In the genomic region with DNA sequence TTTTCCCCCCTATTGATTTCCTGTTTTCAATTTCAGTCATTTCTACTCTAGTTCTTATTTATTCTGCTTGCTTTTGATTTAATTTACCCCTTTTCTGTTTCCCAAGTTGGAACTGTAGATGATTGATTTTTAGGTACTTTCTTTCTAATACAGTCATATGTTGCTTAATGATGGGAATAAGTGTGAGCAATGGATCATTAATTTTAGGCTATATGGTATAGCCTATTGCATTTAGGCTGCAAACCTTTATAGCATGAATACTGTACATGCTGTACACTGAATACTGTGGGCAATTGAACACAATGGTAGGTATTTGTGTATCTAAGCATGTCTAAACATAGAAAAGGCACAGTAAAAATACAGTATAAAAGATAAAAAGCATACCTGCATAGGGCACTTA, we compare ENCODE assay signal across 29 cellular contexts.
"Had no signal": no experiment of that assay in that cellular context is flagged by ENCODE, and none has a peak within 500 bp of the region (broad histone marks: within the 10 kb centered on the region; RNA-seq: fewer than 3 reads in every experiment).

No MANE protein-coding gene starts in this region.

- H3K9me3 ChIP-seq: testis, thyroid gland had no signal

- H3K36me3 ChIP-seq: ovary had no signal

- H2AFZ ChIP-seq: neural progenitor cell had no signal

- H3K9ac ChIP-seq: neural progenitor cell had no signal

- H3K4me3 ChIP-seq: left lung, lower lobe of right lung, neural progenitor cell, ovary, right atrium auricular region, skin epidermis, stomach, testis, thyroid gland, transverse colon, upper lobe of left lung had no signal

- H3K4me3 Mint-ChIP-seq: immature natural killer cell; mesothelial cell of epicardium; naive B cell; natural killer cell; nephron progenitor cell; neural progenitor cell; stimulated activated naive B cell treated with anti-CD40 and anti-IgM and Interleukin-4, amounts not matched to agents 10 μg/mL and 1 μg/mL and 100 μg/mL, for 72 hours had no signal

- H3K4me1 Mint-ChIP-seq: mesothelial cell of epicardium, neural progenitor cell had no signal

- H3K27me3 Mint-ChIP-seq: naive B cell; progenitor cell of endocrine pancreas; stimulated activated naive B cell treated with anti-CD40 and anti-IgM and Interleukin-4, amounts not matched to agents 10 μg/mL and 1 μg/mL and 100 μg/mL, for 72 hours had no signal

- DNase-seq: hypothalamus; immature natural killer cell; kidney; left colon; left lung; lower lobe of right lung; mammary epithelial cell; mesendoderm; naive B cell; natural killer cell; nephron progenitor cell; ovary; stimulated activated CD4-positive, alpha-beta T cell treated with anti-CD3 and anti-CD28 coated beads, Interleukin-12 subunit alpha, Interleukin-12 subunit beta, amount 100 ng/mL, for 4 hours; stimulated activated CD4-positive, alpha-beta T cell treated with anti-CD3 and anti-CD28 coated beads, Interleukin-15, amount 100 ng/mL, for 24 hours; stimulated activated CD4-positive, alpha-beta T cell treated with anti-CD3 and anti-CD28 coated beads, Interleukin-2, amount 100 ng/mL, for 24 hours; stimulated activated CD4-positive, alpha-beta T cell treated with anti-CD3 and anti-CD28 coated beads, Interleukin-4, amount 100 ng/mL, for 1 hour; stimulated activated naive B cell treated with anti-CD40 and anti-IgM and Interleukin-4, amounts not matched to agents 10 μg/mL and 1 μg/mL and 100 μg/mL, for 72 hours; stimulated activated naive CD8-positive, alpha-beta T cell treated with anti-CD3 and anti-CD28 coated beads, Interleukin-15, Interleukin-2, amounts not matched to agents 100 U/mL and 50 U/mL, for 24 hours; stomach; testis; thyroid gland; transverse colon; upper lobe of left lung had no signal

- H3K27ac ChIP-seq: left lung, lower lobe of right lung, neural progenitor cell, ovary, right atrium auricular region, skin epidermis, stomach, testis, thyroid gland, transverse colon, upper lobe of left lung had no signal

- H3K27me3 ChIP-seq: left lung, neural progenitor cell, ovary, right atrium auricular region, stomach, testis, thyroid gland, transverse colon, upper lobe of left lung had no signal

- H3K4me2 ChIP-seq: neural progenitor cell had no signal

- H3K4me1 ChIP-seq: left lung, lower lobe of right lung, neural progenitor cell, right atrium auricular region, stomach, testis, thyroid gland, transverse colon, upper lobe of left lung had no signal

- H3K27ac Mint-ChIP-seq: immature natural killer cell; mesothelial cell of epicardium; natural killer cell; nephron progenitor cell; neural progenitor cell; progenitor cell of endocrine pancreas; stimulated activated naive B cell treated with anti-CD40 and anti-IgM and Interleukin-4, amounts not matched to agents 10 μg/mL and 1 μg/mL and 100 μg/mL, for 72 hours had no signal

- ATAC-seq: left colon; left lung; lower lobe of right lung; sciatic nerve; stimulated activated naive B cell treated with anti-CD40 and anti-IgM and Interleukin-4, amounts not matched to agents 10 μg/mL and 1 μg/mL and 100 μg/mL, for 72 hours; stimulated activated naive CD8-positive, alpha-beta T cell treated with anti-CD3 and anti-CD28 coated beads, Interleukin-15, Interleukin-2, amounts not matched to agents 100 U/mL and 50 U/mL, for 24 hours had no signal
